ENCODE assay signal across 8 cellular contexts in genomic region chr19:16896913-16897571, GRCh38. TPM values are rescaled to one million over a fixed set of nuclear protein-coding genes. Genes with fewer than 3 reads are reported as not detected.
DNase-seq lines count a peak whose midpoint lies in the region; ATAC-seq and TF ChIP-seq lines count a peak whose summit lies in the region.

No MANE protein-coding gene starts in this region.

- no peak for TF ChIP-seq CTCF in GM06990 (IDR thresholded peaks at IDR 0.05; ENCODE audit: insufficient read depth, low read length, poor library complexity, severe bottlenecking)

- H3K4me3 ChIP-seq in GM06990 (replicated peaks; ENCODE audit: low read depth, low read length), result peak overlapping the region; percentile 67
- H3K4me3 ChIP-seq in NT2/D1 (ENCODE audit: insufficient read length, low read depth), result peak overlapping the region; percentile 57
- peak overlapping the region; percentile 48 to 56 for H3K4me3 ChIP-seq in esophagus (ENCODE audit: low read depth in 1 of 2, low read length in 2 of 2)

- H3K9me3 ChIP-seq in NT2/D1 (ENCODE audit: insufficient read depth, low read length), result no peaks in the 10 kb centered on the region
- H3K9me3 ChIP-seq in esophagus (ENCODE audit: control insufficient read depth in 2 of 2, insufficient read depth in 1 of 2, low read depth in 1 of 2, low read length in 1 of 2), result no peaks in the 10 kb centered on the region

- peak overlapping the region; percentile 77 for H3K9ac ChIP-seq in NT2/D1 (ENCODE audit: insufficient read length, low read depth)

- DNase-seq in GM06990 (ENCODE audit: extremely low read depth, insufficient read length), result peak; percentile 89
- DNase-seq in NT2/D1 (ENCODE audit: low read depth, low spot score), result peak; percentile 83
- DNase-seq in activated T-cell treated with anti-CD3 and anti-CD28 coated beads for 48 hours (ENCODE audit: low read depth), result peak; percentile 63
- DNase-seq in mucosa of gallbladder (ENCODE audit: low spot score), result peak; percentile 92
- DNase-seq in stimulated activated CD8-positive, alpha-beta memory T cell treated with anti-CD3 and anti-CD28 coated beads, Interleukin-2, amount 100 ng/mL, for 1 hour (ENCODE audit: low read depth in 2 of 2), result peak; percentile 35 to 56

- no peaks in the 10 kb centered on the region for H3K36me3 ChIP-seq in GM06990 (ENCODE audit: control insufficient read depth, insufficient read depth, low read length)
- H3K36me3 ChIP-seq in NT2/D1 (ENCODE audit: insufficient read depth, insufficient read length, low read length), result no peaks in the 10 kb centered on the region
- no peaks in the 10 kb centered on the region for H3K36me3 ChIP-seq in esophagus (ENCODE audit: control insufficient read depth in 2 of 2, insufficient read depth in 2 of 2, low read length in 1 of 2)

- H3K27me3 ChIP-seq in GM06990 (replicated peaks; ENCODE audit: control insufficient read depth, insufficient read depth, low read length) (no peaks in the 10 kb centered on the region), NT2/D1 (ENCODE audit: insufficient read depth, insufficient read length) (peaks cover 20% of the 10 kb centered on the region), esophagus (ENCODE audit: control insufficient read depth in 1 of 2, insufficient read depth in 2 of 2, low read length in 2 of 2) (no peaks in the 10 kb centered on the region)

- 2 to 3% methylated on average over 34 to 44 of the region's 46 CpGs for WGBS in esophagus, 2 donors

- peaks cover 15% of the 10 kb centered on the region for H3K4me1 ChIP-seq in NT2/D1 (ENCODE audit: insufficient read depth, insufficient read length)
- H3K4me1 ChIP-seq in esophagus (ENCODE audit: control insufficient read depth in 2 of 2, insufficient read depth in 2 of 2, low read length in 1 of 2), result peaks cover 6 to 7% of the 10 kb centered on the region in 2 donors

- peak overlapping the region; percentile 68 to 70 for H3K27ac ChIP-seq in esophagus (ENCODE audit: low read depth in 2 of 2, low read length in 1 of 2)

- ATAC-seq in HG02840 (IDR thresholded peaks at IDR 0.05; ENCODE audit: low FRiP score, unreplicated experiment), result peak; percentile 39
- no peak for ATAC-seq in GM18858 (IDR thresholded peaks at IDR 0.05; ENCODE audit: unreplicated experiment)

RNA-seq across cellular contexts. Expression of gene F2RL3, which starts 8.2 kb away (rescaled TPM):
- polyA plus RNA-seq in esophagus, result 1 to 10 TPM in 1 of 2 donors, under 1 TPM in 1; 0.31 to 1.5 TPM
- total RNA-seq in mucosa of gallbladder, result 2.9 TPM
